1 cellular context compared by ENCODE assay signal in the genomic region with DNA sequence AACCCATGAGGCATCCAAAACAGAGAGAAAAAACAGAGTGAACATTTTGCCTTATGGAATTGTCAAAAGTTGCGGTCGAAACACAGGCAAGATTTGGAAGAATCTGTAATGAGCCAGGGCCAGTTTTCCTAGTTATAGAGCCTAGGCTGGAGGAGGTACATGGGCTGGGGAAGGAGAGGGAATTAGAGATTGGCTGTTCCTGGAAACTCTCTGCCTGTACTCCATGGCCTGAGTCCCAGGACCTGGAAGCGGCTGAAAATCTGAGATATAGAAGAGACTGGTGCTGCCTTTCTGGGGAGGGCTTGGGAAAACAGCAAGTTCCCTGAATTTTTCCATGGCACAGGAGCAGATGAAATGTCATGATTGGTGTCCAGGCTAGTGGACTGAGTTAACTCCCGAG.
TF ChIP-seq lines count a peak whose summit lies in the region.

No MANE protein-coding gene starts in this region.

TF ChIP-seq in H1, 55 proteins besides CTCF, POLR2A, EP300 and RAD21:
- TF ChIP-seq POU5F1 (IDR thresholded peaks at IDR 0.05; ENCODE audit: low read depth, low read length) (no peak), PHF8 (conservative IDR thresholded peaks at IDR 0.05; ENCODE audit: low read depth, low read length) (no peak), BRCA1 (IDR thresholded peaks at IDR 0.05; ENCODE audit: low read depth, low read length) (no peak), POLR2AphosphoS5 (IDR thresholded peaks at IDR 0.05; ENCODE audit: low read depth, low read length) (no peak), SIX5 (IDR thresholded peaks at IDR 0.05; ENCODE audit: low read depth, low read length) (no peak)
